Comparison of ENCODE assay signal across 18 cellular contexts in the genomic region with DNA sequence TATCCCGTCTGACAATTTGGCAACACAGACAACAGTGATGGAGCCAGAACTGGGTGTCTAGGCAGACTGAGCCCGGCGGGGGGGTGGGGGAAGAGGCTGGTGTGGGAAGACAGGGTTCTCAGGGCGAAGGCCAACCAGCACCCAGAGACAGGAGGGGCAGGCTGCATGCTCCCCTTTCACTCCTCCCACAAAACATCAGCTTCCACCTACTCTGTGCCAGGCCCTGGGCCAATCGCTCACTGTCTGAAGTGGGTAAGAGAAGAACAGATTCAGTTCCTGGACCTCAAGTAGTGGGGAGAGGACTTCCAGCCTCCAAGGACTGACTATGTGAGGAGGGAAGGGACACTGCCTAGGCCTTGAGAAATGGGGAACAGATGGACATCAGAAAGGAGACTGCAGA. TPM values are rescaled to one million over a fixed set of nuclear protein-coding genes. Genes with fewer than 3 reads are reported as not detected.
DNase-seq lines count a peak whose midpoint lies in the region; ATAC-seq and TF ChIP-seq lines count a peak whose summit lies in the region.
"Had no signal": no experiment of that assay in that cellular context is flagged by ENCODE, and none has a peak within 500 bp of the region (broad histone marks: within the 10 kb centered on the region; RNA-seq: fewer than 3 reads in every experiment).

No MANE protein-coding gene starts in this region.

- no peak overlapping the region for H2BK12ac ChIP-seq in mesenchymal stem cell (ENCODE audit: low read length in 2 of 2)

- peak overlapping the region; percentile 34 for H3K4me3 Mint-ChIP-seq in natural killer cell treated with Interleukin-12 subunit alpha and Interleukin-12 subunit beta and Interleukin-15 and Interleukin-18, amount 100 ng/mL, for 72 hours
- no peak overlapping the region for H3K4me3 Mint-ChIP-seq in natural killer cell
- H3K4me3 Mint-ChIP-seq: CD4-positive, CD25-positive, alpha-beta regulatory T cell had no signal

- no peak overlapping the region for H2BK5ac ChIP-seq in mesenchymal stem cell (ENCODE audit: low read depth, low read length, poor library complexity, severe bottlenecking)

- H2BK15ac ChIP-seq in mesenchymal stem cell (ENCODE audit: low read depth, poor library complexity, severe bottlenecking) = no peak overlapping the region

- H3K9ac ChIP-seq in NT2/D1 (ENCODE audit: insufficient read length, low read depth) = peak overlapping the region; percentile 10
- no peak overlapping the region for H3K9ac ChIP-seq in mesenchymal stem cell (ENCODE audit: low read length)

- no peaks in the 10 kb centered on the region for H3K36me3 Mint-ChIP-seq in natural killer cell treated with Interleukin-12 subunit alpha and Interleukin-12 subunit beta and Interleukin-15 and Interleukin-18, amount 100 ng/mL, for 72 hours
- H3K36me3 Mint-ChIP-seq in natural killer cell = no peaks in the 10 kb centered on the region
- H3K36me3 Mint-ChIP-seq: CD4-positive, CD25-positive, alpha-beta regulatory T cell had no signal

- in situ Hi-C loops in GM13977 (cut with MboI; ENCODE audit: low pct_unique_long_range_greater_than_20kb, low sequenced_read_pairs, unreplicated experiment) = no loop called here

- no peaks in the 10 kb centered on the region for H3K79me1 ChIP-seq in mesenchymal stem cell (replicated peaks; ENCODE audit: low read length, poor library complexity, severe bottlenecking)

- no peak for ATAC-seq in natural killer cell treated with Interleukin-12 subunit alpha and Interleukin-12 subunit beta and Interleukin-15 and Interleukin-18, amount 100 ng/mL, for 72 hours
- ATAC-seq in natural killer cell (no peak), GM18505 (IDR thresholded peaks at IDR 0.05; ENCODE audit: unreplicated experiment) (no peak)

- peak overlapping the region; percentile 40 for H4K91ac ChIP-seq in mesenchymal stem cell (ENCODE audit: low read length)

- no peak overlapping the region for H2AFZ ChIP-seq in mesenchymal stem cell (ENCODE audit: low read depth, low read length)

- H3K36me3 ChIP-seq in NT2/D1 (ENCODE audit: insufficient read depth, insufficient read length, low read length) = no peaks in the 10 kb centered on the region
- H3K36me3 ChIP-seq in mesenchymal stem cell (ENCODE audit: control insufficient read depth in 1 of 2, insufficient read depth in 2 of 2, low read depth in 1 of 2, low read length in 2 of 2) = no peaks in the 10 kb centered on the region

- intact Hi-C loops in natural killer cell (cut with micrococcal nuclease) = no loop called here

- no peak overlapping the region for H2AK5ac ChIP-seq in mesenchymal stem cell (ENCODE audit: low read length, severe bottlenecking)

- H3K4me3 ChIP-seq in NT2/D1 (ENCODE audit: insufficient read length, low read depth) = no peak overlapping the region
- H3K4me3 ChIP-seq in mesenchymal stem cell (ENCODE audit: insufficient read depth in 1 of 2, low read depth in 1 of 2, low read length in 2 of 2) = no peak overlapping the region

- H2BK120ac ChIP-seq in mesenchymal stem cell (ENCODE audit: low read depth, low read length) = no peak overlapping the region

- H3K18ac ChIP-seq in mesenchymal stem cell (ENCODE audit: low read depth in 1 of 2, low read length in 2 of 2) = no peak overlapping the region

- H3K4ac ChIP-seq in mesenchymal stem cell (ENCODE audit: low read depth in 1 of 2, low read length in 2 of 2) = no peak overlapping the region

- H4K8ac ChIP-seq in mesenchymal stem cell (ENCODE audit: low read length) = no peak overlapping the region

- peaks cover 5 to 13% of the 10 kb centered on the region in 2 donors for H3K4me1 Mint-ChIP-seq in natural killer cell treated with Interleukin-12 subunit alpha and Interleukin-12 subunit beta and Interleukin-15 and Interleukin-18, amount 100 ng/mL, for 72 hours (ENCODE audit: low read depth in 2 of 2)
- peaks cover 5 to 21% of the 10 kb centered on the region in 2 donors for H3K4me1 Mint-ChIP-seq in natural killer cell

- H3K27me3 ChIP-seq in NT2/D1 (ENCODE audit: insufficient read depth, insufficient read length) (peaks cover 39% of the 10 kb centered on the region), mesenchymal stem cell (ENCODE audit: control insufficient read depth in 1 of 2, insufficient read depth in 1 of 2, low read length in 2 of 2) (peaks cover 55% of the 10 kb centered on the region in 2 experiments)

- DNase-seq in natural killer cell treated with Interleukin-12 subunit alpha and Interleukin-12 subunit beta and Interleukin-15 and Interleukin-18, amount 100 ng/mL, for 72 hours (ENCODE audit: low spot score) = no peak
- no peak for DNase-seq in natural killer cell
- DNase-seq in NT2/D1 (ENCODE audit: low read depth, low spot score) = no peak
- no peak for DNase-seq in mesenchymal stem cell
- no peak for DNase-seq in GM13977 (ENCODE audit: low spot score)
- DNase-seq in NCI-H446 (lab: John Stamatoyannopoulos, UW) = no peak
- DNase-seq: 8988T; C1 segment of cervical spinal cord; CD4-positive, CD25-positive, alpha-beta regulatory T cell; CD8-positive, alpha-beta memory T cell; COR-L47; GDM1; H9 had no signal

- H3K4me1 ChIP-seq in NT2/D1 (ENCODE audit: insufficient read depth, insufficient read length) (peaks cover 8% of the 10 kb centered on the region), mesenchymal stem cell (ENCODE audit: control insufficient read depth, insufficient read depth, low read depth, low read length) (peaks cover 32% of the 10 kb centered on the region)

- 84% methylated on average over 2 of the region's 5 CpGs for WGBS in mesenchymal stem cell

- no peaks in the 10 kb centered on the region for H3K9me3 ChIP-seq in NT2/D1 (ENCODE audit: insufficient read depth, low read length)
- no peaks in the 10 kb centered on the region for H3K9me3 ChIP-seq in mesenchymal stem cell (ENCODE audit: control insufficient read depth, low read length)

- TF ChIP-seq CTCF in natural killer cell (IDR thresholded peaks at IDR 0.05) (no peak), GM13977 (IDR thresholded peaks at IDR 0.05; ENCODE audit: extremely low read depth, insufficient read depth, missing control alignments) (no peak)

- no peaks in the 10 kb centered on the region for H3K9me3 Mint-ChIP-seq in natural killer cell treated with Interleukin-12 subunit alpha and Interleukin-12 subunit beta and Interleukin-15 and Interleukin-18, amount 100 ng/mL, for 72 hours
- H3K9me3 Mint-ChIP-seq in natural killer cell = no peaks in the 10 kb centered on the region
- H3K9me3 Mint-ChIP-seq: CD4-positive, CD25-positive, alpha-beta regulatory T cell; CD8-positive, alpha-beta memory T cell; H9 had no signal

- H3K27ac Mint-ChIP-seq in natural killer cell treated with Interleukin-12 subunit alpha and Interleukin-12 subunit beta and Interleukin-15 and Interleukin-18, amount 100 ng/mL, for 72 hours = no peak overlapping the region
- no peak overlapping the region for H3K27ac Mint-ChIP-seq in natural killer cell
- H3K27ac Mint-ChIP-seq: H9 had no signal

- no peak overlapping the region for H3K14ac ChIP-seq in mesenchymal stem cell (ENCODE audit: low read length in 2 of 2)

- H3K27ac ChIP-seq in mesenchymal stem cell (ENCODE audit: low read length, poor library complexity, severe bottlenecking) = no peak overlapping the region

- H3K4me2 ChIP-seq in mesenchymal stem cell (ENCODE audit: low read length, poor library complexity, severe bottlenecking) = no peak overlapping the region

- no peak for TF ChIP-seq POLR2A in GM18505 (IDR thresholded peaks at IDR 0.05; ENCODE audit: borderline replicate concordance, extremely low read depth, insufficient read depth, insufficient read length)

- no peak overlapping the region for H3K23ac ChIP-seq in mesenchymal stem cell (ENCODE audit: low read length in 2 of 2)

- peaks cover 37 to 47% of the 10 kb centered on the region in 2 donors for H3K27me3 Mint-ChIP-seq in natural killer cell treated with Interleukin-12 subunit alpha and Interleukin-12 subunit beta and Interleukin-15 and Interleukin-18, amount 100 ng/mL, for 72 hours
- peaks cover 46 to 53% of the 10 kb centered on the region in 2 donors for H3K27me3 Mint-ChIP-seq in natural killer cell (ENCODE audit: low read depth in 2 of 2)

RNA-seq across cellular contexts. Expression of a gene that starts 2.8 kb away (rescaled TPM):
- not detected for total RNA-seq in natural killer cell treated with Interleukin-12 subunit alpha and Interleukin-12 subunit beta and Interleukin-15 and Interleukin-18, amount 100 ng/mL, for 72 hours
- total RNA-seq in natural killer cell = not detected
- 1.0 TPM for polyA plus RNA-seq in mesenchymal stem cell (2013, experiment 1 of 2)
- 1.0 TPM for polyA plus RNA-seq in mesenchymal stem cell (2013, experiment 2 of 2)
- total RNA-seq: A673; CD4-positive, CD25-positive, alpha-beta regulatory T cell; CD8-positive, alpha-beta memory T cell; HT-29 had no signal
- polyA plus RNA-seq: CD4-positive, CD25-positive, alpha-beta regulatory T cell; CD8-positive, alpha-beta memory T cell had no signal

RNA-seq across cellular contexts. Expression of a gene that starts 2.9 kb away (rescaled TPM):
- not detected for total RNA-seq in natural killer cell treated with Interleukin-12 subunit alpha and Interleukin-12 subunit beta and Interleukin-15 and Interleukin-18, amount 100 ng/mL, for 72 hours
- not detected for total RNA-seq in natural killer cell
- polyA plus RNA-seq in mesenchymal stem cell (2013, experiment 1 of 2) = not detected
- polyA plus RNA-seq in mesenchymal stem cell (2013, experiment 2 of 2) = not detected
- total RNA-seq: A673; CD4-positive, CD25-positive, alpha-beta regulatory T cell; CD8-positive, alpha-beta memory T cell; Daoy; HT-29 had no signal
- polyA plus RNA-seq: AG04450; CD4-positive, CD25-positive, alpha-beta regulatory T cell; CD8-positive, alpha-beta memory T cell had no signal

RNA-seq across cellular contexts. Expression of a gene that starts 17.6 kb away (rescaled TPM):
- total RNA-seq in natural killer cell treated with Interleukin-12 subunit alpha and Interleukin-12 subunit beta and Interleukin-15 and Interleukin-18, amount 100 ng/mL, for 72 hours = 1 to 10 TPM; 2.7 to 5.9 TPM
- 1 to 10 TPM in 2 of 3 donors, under 1 TPM in 1; 0.92 to 1.5 (median 1.3) TPM for total RNA-seq in natural killer cell
- 5.0 TPM for polyA plus RNA-seq in mesenchymal stem cell (2013, experiment 1 of 2)
- 4.9 TPM for polyA plus RNA-seq in mesenchymal stem cell (2013, experiment 2 of 2)

RNA-seq across cellular contexts. Expression of a gene that starts 19.7 kb away (rescaled TPM):
- 10 to 100 TPM; 48.9 to 67.6 TPM for total RNA-seq in natural killer cell treated with Interleukin-12 subunit alpha and Interleukin-12 subunit beta and Interleukin-15 and Interleukin-18, amount 100 ng/mL, for 72 hours
- total RNA-seq in natural killer cell = 10 to 100 TPM; 24.1 to 29.4 (median 24.6) TPM
- 37.2 TPM for polyA plus RNA-seq in mesenchymal stem cell (2013, experiment 1 of 2)
- polyA plus RNA-seq in mesenchymal stem cell (2013, experiment 2 of 2) = 39.4 TPM
